9 cellular contexts compared by ENCODE assay signal in the genomic region with DNA sequence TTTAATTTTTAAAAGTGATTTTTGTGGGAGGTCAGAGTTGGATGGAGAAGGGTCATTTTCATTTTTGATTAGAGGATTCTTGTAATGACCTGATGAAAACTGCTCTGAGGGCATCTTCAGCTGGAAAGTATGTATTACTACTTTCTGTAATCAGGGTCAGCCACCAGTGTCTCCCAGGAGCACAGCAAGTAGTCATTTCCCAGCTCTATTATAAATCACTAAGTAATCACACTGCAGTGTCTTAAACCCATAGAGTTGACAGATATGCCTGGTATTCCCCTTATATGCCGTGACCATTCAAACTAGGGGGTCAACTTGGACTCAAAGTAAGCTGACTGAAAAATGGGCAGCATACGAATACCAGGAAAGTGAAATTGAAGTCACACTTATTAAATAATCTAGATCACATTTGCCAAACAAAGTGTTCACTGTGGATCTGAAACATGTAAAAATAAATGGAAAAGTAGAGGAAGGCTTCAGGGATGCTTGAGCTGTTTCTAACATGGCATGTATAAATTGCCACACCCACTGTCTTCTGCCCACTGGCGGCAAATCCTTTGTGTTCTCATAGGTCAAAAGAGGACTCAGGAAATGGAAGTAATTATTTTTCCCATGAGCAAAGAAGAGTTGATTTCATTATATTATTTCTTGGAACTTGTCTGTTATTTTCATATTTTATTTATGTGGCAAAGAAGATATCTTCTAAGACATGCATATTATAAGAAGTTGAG.
DNase-seq lines count a peak whose midpoint lies in the region; ATAC-seq, FAIRE-seq and TF ChIP-seq lines count a peak whose summit lies in the region.
"Had no signal": no experiment of that assay in that cellular context is flagged by ENCODE, and none has a peak within 500 bp of the region (broad histone marks: within the 10 kb centered on the region; RNA-seq: fewer than 3 reads in every experiment).

No MANE protein-coding gene starts in this region.

- TF ChIP-seq CTCF in ascending aorta (IDR thresholded peaks at IDR 0.05) (no peak), gastrocnemius medialis (IDR thresholded peaks at IDR 0.05 in 4 of 5, conservative IDR thresholded peaks at IDR 0.05 in 1 of 5) (no peak)

- FAIRE-seq in GM12891 (lab: Jason Lieb, UNC): peak; percentile 38

- intact Hi-C loops in ascending aorta (cut with DNase I): no loop called here
- intact Hi-C loops in gastrocnemius medialis (cut with DNase I; ENCODE audit: low total_unique reads): no loop called here

- H3K27ac ChIP-seq in ascending aorta (peak overlapping the region; percentile 47 to 57), gastrocnemius medialis (peak overlapping the region; percentile 92 to 96 (median 94))

- H3K36me3 ChIP-seq in ascending aorta (peaks cover 3 to 5% of the 10 kb centered on the region in 2 donors), gastrocnemius medialis (no peaks in the 10 kb centered on the region)

- H3K4me1 ChIP-seq in ascending aorta (peaks cover 0 to 37% of the 10 kb centered on the region in 2 donors), gastrocnemius medialis (peaks cover 70 to 76% of the 10 kb centered on the region in 2 donors)

- TF ChIP-seq POLR2A in GM12891 (IDR thresholded peaks at IDR 0.05; ENCODE audit: low read depth, low read length) (no peak), gastrocnemius medialis (IDR thresholded peaks at IDR 0.05) (no peak)

- H3K4me3 ChIP-seq in ascending aorta: no peak overlapping the region
- no peak overlapping the region for H3K4me3 ChIP-seq in gastrocnemius medialis

- H3K9me3 ChIP-seq in ascending aorta (no peaks in the 10 kb centered on the region), gastrocnemius medialis (no peaks in the 10 kb centered on the region)

- ATAC-seq in HG02798 (IDR thresholded peaks at IDR 0.05; ENCODE audit: poor library complexity, unreplicated experiment): peak; percentile 33
- peak in 1 of 2 donors; percentile 15 for ATAC-seq in gastrocnemius medialis
- no peak for ATAC-seq in GM19328 (IDR thresholded peaks at IDR 0.05; ENCODE audit: unreplicated experiment)

- DNase-seq in GM12891 (ENCODE audit: insufficient read length, low spot score) (no peak), ascending aorta (ENCODE audit: low spot score in 2 of 2) (no peak), gastrocnemius medialis (no peak), SK-N-DZ (ENCODE audit: low spot score) (no peak), NCI-H2029 (lab: John Stamatoyannopoulos, UW) (no peak), C1 segment of cervical spinal cord (lab: John Stamatoyannopoulos, UW) (no peak)
- DNase-seq: Kasumi-1 had no signal

- H3K27me3 ChIP-seq in ascending aorta (no peaks in the 10 kb centered on the region), gastrocnemius medialis (no peaks in the 10 kb centered on the region)

- in situ Hi-C loops in gastrocnemius medialis (cut with MboI; ENCODE audit: low sequenced_read_pairs in 4 of 4): no loop called here

TF ChIP-seq in GM12891, 5 proteins besides CTCF, POLR2A, EP300 and RAD21:
- TF ChIP-seq POU2F2 (IDR thresholded peaks at IDR 0.05; ENCODE audit: low read depth, low read length) (no peak), PAX5 (IDR thresholded peaks at IDR 0.05; ENCODE audit: insufficient read depth, low read length, severe bottlenecking) (no peak), TAF1 (IDR thresholded peaks at IDR 0.05; ENCODE audit: low read depth, low read length) (no peak), SPI1 (IDR thresholded peaks at IDR 0.05; ENCODE audit: low read depth, low read length) (no peak), POLR2AphosphoS5 (IDR thresholded peaks at IDR 0.05; ENCODE audit: low read depth, low read length) (no peak)
TF ChIP-seq in GM12891: peak in this region for 0.
